7 cellular contexts compared by ENCODE assay signal in genomic region chr5:174665347-174665746, GRCh38. TPM values are rescaled to one million over a fixed set of nuclear protein-coding genes. Genes with fewer than 3 reads are reported as not detected.
"Had no signal": no experiment of that assay in that cellular context is flagged by ENCODE, and none has a peak within 500 bp of the region (broad histone marks: within the 10 kb centered on the region; RNA-seq: fewer than 3 reads in every experiment).

No MANE protein-coding gene starts in this region.

- H3K27ac Mint-ChIP-seq: IgD-negative memory B cell had no signal

- H3K4me1 Mint-ChIP-seq: IgD-negative memory B cell had no signal

- H3K27ac ChIP-seq: HL-60 had no signal

- H3K4me3 Mint-ChIP-seq: IgD-negative memory B cell had no signal

- H3K4me3 ChIP-seq: K562 had no signal

- FAIRE-seq: HTR-8/SVneo, K562 had no signal

- H3K27me3 Mint-ChIP-seq: IgD-negative memory B cell had no signal

- ATAC-seq: K562 had no signal

- DNase-seq: IMR-90, KBM-7, KG1 had no signal

RNA-seq across cellular contexts. Expression of gene MSX2, which starts 59.0 kb away (rescaled TPM):
- total RNA-seq: K562 had no signal
- polyA plus RNA-seq: IgD-negative memory B cell, K562 had no signal
